Comparison of ENCODE assay signal across 1 cellular context in the genomic region with DNA sequence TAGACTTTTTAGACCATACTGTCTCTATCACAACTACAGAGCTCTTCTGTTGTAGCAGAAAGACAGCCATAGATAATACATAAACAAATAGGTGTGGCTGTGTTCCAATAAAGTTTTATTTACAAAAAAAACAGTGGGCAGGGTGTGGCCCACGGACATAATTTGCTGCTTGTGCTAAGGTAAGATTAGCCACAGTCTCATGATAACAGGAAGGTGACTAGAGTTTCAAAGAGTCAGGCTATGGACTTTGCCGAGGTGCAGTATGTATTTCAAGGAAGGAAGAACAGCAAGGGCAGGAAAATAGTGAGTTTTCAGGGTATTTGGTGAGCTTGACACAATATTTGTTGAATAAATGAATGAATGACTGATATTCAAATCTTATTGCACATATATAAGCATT.
TF ChIP-seq lines count a peak whose summit lies in the region.

No MANE protein-coding gene starts in this region.

TF ChIP-seq in K562, 482 proteins besides CTCF, POLR2A, EP300 and RAD21 (continued from another document):
- TF ChIP-seq CREB5 (CRISPR knock-in tag; IDR thresholded peaks at IDR 0.05) (no peak), HNRNPLL (IDR thresholded peaks at IDR 0.05; ENCODE audit: low read depth, low read length, poor library complexity, severe bottlenecking) (no peak), KAT8 (IDR thresholded peaks at IDR 0.05; ENCODE audit: low read depth) (no peak), CBX3 (IDR thresholded peaks at IDR 0.05; ENCODE audit: borderline replicate concordance in 1 of 2, low read length in 2 of 2) (peak in 1 of 2 experiments; percentile 72; a peak in 1 of 3 replicates), TEAD1 (CRISPR knock-in tag; IDR thresholded peaks at IDR 0.05) (no peak), ZNF175 (CRISPR knock-in tag; IDR thresholded peaks at IDR 0.05; ENCODE audit: low read depth) (no peak), ILF3 (IDR thresholded peaks at IDR 0.05; ENCODE audit: borderline replicate concordance) (no peak), PHF20 (IDR thresholded peaks at IDR 0.05; ENCODE audit: partially characterized antibody) (no peak), ZNF785 (CRISPR knock-in tag; IDR thresholded peaks at IDR 0.05) (no peak), SOX6 (IDR thresholded peaks at IDR 0.05) (peak; percentile 53; the same call in 1 of the 2 replicates), KLF16 (IDR thresholded peaks at IDR 0.05) (no peak), SIX5 (IDR thresholded peaks at IDR 0.05; ENCODE audit: borderline replicate concordance in 1 of 2, insufficient read depth in 1 of 2, low read depth in 1 of 2, low read length in 2 of 2) (no peak), TCF7L2 (IDR thresholded peaks at IDR 0.05; ENCODE audit: low read depth, low read length) (no peak), DDX20 (tag; IDR thresholded peaks at IDR 0.05; ENCODE audit: low read depth) (no peak), CREBBP (IDR thresholded peaks at IDR 0.05; ENCODE audit: low read depth, low read length) (no peak), NFE2L1 (tag; IDR thresholded peaks at IDR 0.05; ENCODE audit: borderline replicate concordance, low read depth) (no peak), NR4A1 (CRISPR knock-in tag; IDR thresholded peaks at IDR 0.05) (no peak), NR4A1 (tag; IDR thresholded peaks at IDR 0.05) (no peak), COPS2 (conservative IDR thresholded peaks at IDR 0.05) (no peak), TEAD4 (IDR thresholded peaks at IDR 0.05; ENCODE audit: low read length) (peak; percentile 75), TEAD4 (CRISPR knock-in tag; IDR thresholded peaks at IDR 0.05; ENCODE audit: borderline replicate concordance) (no peak), EHMT2 (IDR thresholded peaks at IDR 0.05) (peak; percentile 42; the same call in 1 of the 2 replicates), HMBOX1 (IDR thresholded peaks at IDR 0.05) (peak; percentile 42; the same call in 1 of the 2 replicates), ESRRA (IDR thresholded peaks at IDR 0.05; ENCODE audit: borderline replicate concordance, low read depth) (peak; percentile 75), RBM34 (IDR thresholded peaks at IDR 0.05; ENCODE audit: borderline replicate concordance, insufficient read depth, low read length) (no peak), CHAMP1 (IDR thresholded peaks at IDR 0.05) (no peak), BRD4 (IDR thresholded peaks at IDR 0.05) (no peak), KLF10 (CRISPR knock-in tag; IDR thresholded peaks at IDR 0.05) (no peak), USF1 (CRISPR knock-in tag; IDR thresholded peaks at IDR 0.05) (no peak), CBFA2T3 (IDR thresholded peaks at IDR 0.05) (peak; percentile 68), DPF2 (IDR thresholded peaks at IDR 0.05) (peak; percentile 83), MTA2 (IDR thresholded peaks at IDR 0.05; ENCODE audit: low read depth) (no peak; the same call in 1 of the 2 replicates), ZFP1 (CRISPR knock-in tag; IDR thresholded peaks at IDR 0.05) (no peak), NFIC (IDR thresholded peaks at IDR 0.05) (0 out of 2 replicates have a peak, but pooled peaks have one; percentile 18), RBBP5 (IDR thresholded peaks at IDR 0.05; ENCODE audit: borderline replicate concordance, insufficient read depth, low read length, poor library complexity, severe bottlenecking) (no peak), MEF2D (tag; conservative IDR thresholded peaks at IDR 0.05; ENCODE audit: low read depth) (no peak), HNRNPH1 (optimal IDR thresholded peaks at IDR 0.05; ENCODE audit: low read depth, low read length) (no peak), ETV1 (tag; conservative IDR thresholded peaks at IDR 0.05; ENCODE audit: low read depth) (no peak)
- TF ChIP-seq, protein P1, sequence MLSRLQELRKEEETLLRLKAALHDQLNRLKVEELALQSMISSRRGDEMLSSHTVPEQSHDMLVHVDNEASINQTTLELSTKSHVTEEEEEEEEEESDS (CRISPR knock-in tag; IDR thresholded peaks at IDR 0.05): no peak
- TF ChIP-seq, protein P2, sequence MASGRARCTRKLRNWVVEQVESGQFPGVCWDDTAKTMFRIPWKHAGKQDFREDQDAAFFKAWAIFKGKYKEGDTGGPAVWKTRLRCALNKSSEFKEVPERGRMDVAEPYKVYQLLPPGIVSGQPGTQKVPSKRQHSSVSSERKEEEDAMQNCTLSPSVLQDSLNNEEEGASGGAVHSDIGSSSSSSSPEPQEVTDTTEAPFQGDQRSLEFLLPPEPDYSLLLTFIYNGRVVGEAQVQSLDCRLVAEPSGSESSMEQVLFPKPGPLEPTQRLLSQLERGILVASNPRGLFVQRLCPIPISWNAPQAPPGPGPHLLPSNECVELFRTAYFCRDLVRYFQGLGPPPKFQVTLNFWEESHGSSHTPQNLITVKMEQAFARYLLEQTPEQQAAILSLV (tag; IDR thresholded peaks at IDR 0.05): no peak
- TF ChIP-seq, protein P3, sequence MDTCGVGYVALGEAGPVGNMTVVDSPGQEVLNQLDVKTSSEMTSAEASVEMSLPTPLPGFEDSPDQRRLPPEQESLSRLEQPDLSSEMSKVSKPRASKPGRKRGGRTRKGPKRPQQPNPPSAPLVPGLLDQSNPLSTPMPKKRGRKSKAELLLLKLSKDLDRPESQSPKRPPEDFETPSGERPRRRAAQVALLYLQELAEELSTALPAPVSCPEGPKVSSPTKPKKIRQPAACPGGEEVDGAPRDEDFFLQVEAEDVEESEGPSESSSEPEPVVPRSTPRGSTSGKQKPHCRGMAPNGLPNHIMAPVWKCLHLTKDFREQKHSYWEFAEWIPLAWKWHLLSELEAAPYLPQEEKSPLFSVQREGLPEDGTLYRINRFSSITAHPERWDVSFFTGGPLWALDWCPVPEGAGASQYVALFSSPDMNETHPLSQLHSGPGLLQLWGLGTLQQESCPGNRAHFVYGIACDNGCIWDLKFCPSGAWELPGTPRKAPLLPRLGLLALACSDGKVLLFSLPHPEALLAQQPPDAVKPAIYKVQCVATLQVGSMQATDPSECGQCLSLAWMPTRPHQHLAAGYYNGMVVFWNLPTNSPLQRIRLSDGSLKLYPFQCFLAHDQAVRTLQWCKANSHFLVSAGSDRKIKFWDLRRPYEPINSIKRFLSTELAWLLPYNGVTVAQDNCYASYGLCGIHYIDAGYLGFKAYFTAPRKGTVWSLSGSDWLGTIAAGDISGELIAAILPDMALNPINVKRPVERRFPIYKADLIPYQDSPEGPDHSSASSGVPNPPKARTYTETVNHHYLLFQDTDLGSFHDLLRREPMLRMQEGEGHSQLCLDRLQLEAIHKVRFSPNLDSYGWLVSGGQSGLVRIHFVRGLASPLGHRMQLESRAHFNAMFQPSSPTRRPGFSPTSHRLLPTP (IDR thresholded peaks at IDR 0.05; ENCODE audit: borderline replicate concordance, extremely low read depth, insufficient read length): no peak
TF ChIP-seq in K562: peak in this region for 36.
